ENCODE assay signal across 9 cellular contexts in the genomic region with DNA sequence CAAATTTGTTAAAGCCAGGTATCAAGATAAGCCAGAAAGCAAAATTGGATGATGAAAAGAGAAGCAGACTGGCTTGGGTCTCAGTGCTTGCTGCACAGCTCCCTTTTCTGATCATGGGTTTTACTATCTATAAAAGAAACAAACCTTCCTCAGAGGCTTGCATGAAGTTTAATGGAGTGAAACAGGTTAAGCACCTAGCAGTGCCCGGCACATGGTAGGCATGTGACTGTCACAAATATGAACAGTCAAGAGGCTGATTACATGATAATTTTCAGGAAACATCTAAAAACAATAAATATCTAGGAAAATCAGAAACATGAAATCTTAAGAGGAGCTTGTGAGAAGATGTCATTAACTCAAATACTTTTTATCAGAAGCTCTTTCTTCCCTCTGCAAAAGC.
"Had no signal": no experiment of that assay in that cellular context is flagged by ENCODE, and none has a peak within 500 bp of the region (broad histone marks: within the 10 kb centered on the region; RNA-seq: fewer than 3 reads in every experiment).

No MANE protein-coding gene starts in this region.

- H3K9ac ChIP-seq: GM23248 had no signal

- H3K27ac ChIP-seq: GM23248 had no signal

- H3K4me3 ChIP-seq: GM23248, HAP-1, K562 had no signal

- DNase-seq: GM23248, GOT3, H7, HFFc6, IMR-90, KG1 had no signal

- H3K36me3 ChIP-seq: HAP-1 had no signal

- ATAC-seq: HCT116, K562 had no signal

- H3K9me3 ChIP-seq: HAP-1 had no signal

- H3K4me1 ChIP-seq: HAP-1 had no signal
